ENCODE assay signal across 2 cellular contexts in genomic region chr22:23806837-23807236, GRCh38.
TF ChIP-seq lines count a peak whose summit lies in the region.

No MANE protein-coding gene starts in this region.

TF ChIP-seq in GM12891, 5 proteins besides CTCF, POLR2A, EP300 and RAD21:
- no peak for TF ChIP-seq POU2F2 (IDR thresholded peaks at IDR 0.05; ENCODE audit: low read depth, low read length)
- no peak for TF ChIP-seq TAF1 (IDR thresholded peaks at IDR 0.05; ENCODE audit: low read depth, low read length)
- TF ChIP-seq SPI1 (IDR thresholded peaks at IDR 0.05; ENCODE audit: low read depth, low read length): no peak
- no peak for TF ChIP-seq POLR2AphosphoS5 (IDR thresholded peaks at IDR 0.05; ENCODE audit: low read depth, low read length)
- TF ChIP-seq PAX5 (IDR thresholded peaks at IDR 0.05; ENCODE audit: insufficient read depth, low read length, severe bottlenecking): no peak

TF ChIP-seq in GM12878, 131 proteins besides CTCF, POLR2A, EP300 and RAD21:
- TF ChIP-seq NFIC (IDR thresholded peaks at IDR 0.05; ENCODE audit: low read depth, low read length): no peak
- TF ChIP-seq ZBTB33 (IDR thresholded peaks at IDR 0.05): no peak
- TF ChIP-seq PRDM15 (CRISPR knock-in tag; IDR thresholded peaks at IDR 0.05): no peak
- no peak for TF ChIP-seq TCF12 (IDR thresholded peaks at IDR 0.05; ENCODE audit: low read depth, low read length)
- no peak for TF ChIP-seq CHD2 (IDR thresholded peaks at IDR 0.05; ENCODE audit: borderline replicate concordance, low read depth, low read length)
- TF ChIP-seq FOS (IDR thresholded peaks at IDR 0.05; ENCODE audit: borderline replicate concordance, extremely low read depth, insufficient read length): no peak
- no peak for TF ChIP-seq SMC3 (IDR thresholded peaks at IDR 0.05; ENCODE audit: borderline replicate concordance, low read length)
- no peak for TF ChIP-seq KLF5 (IDR thresholded peaks at IDR 0.05; ENCODE audit: partially characterized antibody)
